Comparison of ENCODE assay signal across 2 cellular contexts in the genomic region with DNA sequence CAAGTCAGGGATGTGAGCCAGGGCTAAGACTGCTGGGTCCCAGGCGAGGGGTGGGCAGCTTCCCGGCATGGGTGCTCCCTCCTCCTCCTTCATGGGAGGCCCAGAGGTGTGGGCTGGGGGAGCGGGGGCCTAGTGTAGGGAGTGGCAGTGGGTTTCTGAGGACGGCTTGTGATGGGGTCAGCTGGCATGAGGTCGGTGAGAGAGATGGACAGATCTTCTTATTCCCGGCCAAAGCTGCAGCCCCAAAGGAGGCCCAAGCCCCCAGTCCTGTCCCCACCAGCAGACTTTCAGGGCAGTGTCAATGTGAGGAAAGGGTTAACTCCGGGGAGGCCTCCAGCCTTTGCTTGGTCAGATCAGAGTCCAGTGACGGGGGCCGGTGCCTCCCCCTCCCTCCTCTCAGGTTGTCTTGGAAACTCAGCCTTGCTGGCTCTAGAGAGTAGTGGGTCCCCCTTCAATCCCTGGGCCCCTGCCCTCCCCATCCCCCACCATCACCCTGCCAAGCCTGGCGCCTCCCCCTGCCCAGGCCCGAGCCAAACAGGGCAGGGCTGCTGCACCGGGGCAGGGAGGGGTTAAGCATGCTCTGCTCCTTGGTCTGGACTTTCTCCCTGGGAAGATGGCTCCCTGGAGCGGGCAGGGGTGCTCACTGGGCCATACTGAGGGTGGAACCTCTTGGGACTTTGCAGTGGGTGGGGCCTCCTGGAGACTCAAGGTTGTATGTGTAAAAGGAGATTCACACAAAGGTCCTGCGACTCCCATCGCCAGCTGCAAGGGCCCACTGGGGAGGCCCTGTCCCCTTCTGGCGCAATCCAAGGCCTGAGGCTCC.
TF ChIP-seq lines count a peak whose summit lies in the region.

No MANE protein-coding gene starts in this region.

TF ChIP-seq in K562, 482 proteins besides CTCF, POLR2A, EP300 and RAD21:
- no peak for TF ChIP-seq TEAD4 (IDR thresholded peaks at IDR 0.05; ENCODE audit: low read length)
- TF ChIP-seq TEAD4 (CRISPR knock-in tag; IDR thresholded peaks at IDR 0.05; ENCODE audit: borderline replicate concordance), result no peak
- no peak for TF ChIP-seq BCOR (IDR thresholded peaks at IDR 0.05)
- TF ChIP-seq CBX2 (IDR thresholded peaks at IDR 0.05; ENCODE audit: insufficient read depth, low read length, poor library complexity, severe bottlenecking), result no peak
- TF ChIP-seq, protein P1, sequence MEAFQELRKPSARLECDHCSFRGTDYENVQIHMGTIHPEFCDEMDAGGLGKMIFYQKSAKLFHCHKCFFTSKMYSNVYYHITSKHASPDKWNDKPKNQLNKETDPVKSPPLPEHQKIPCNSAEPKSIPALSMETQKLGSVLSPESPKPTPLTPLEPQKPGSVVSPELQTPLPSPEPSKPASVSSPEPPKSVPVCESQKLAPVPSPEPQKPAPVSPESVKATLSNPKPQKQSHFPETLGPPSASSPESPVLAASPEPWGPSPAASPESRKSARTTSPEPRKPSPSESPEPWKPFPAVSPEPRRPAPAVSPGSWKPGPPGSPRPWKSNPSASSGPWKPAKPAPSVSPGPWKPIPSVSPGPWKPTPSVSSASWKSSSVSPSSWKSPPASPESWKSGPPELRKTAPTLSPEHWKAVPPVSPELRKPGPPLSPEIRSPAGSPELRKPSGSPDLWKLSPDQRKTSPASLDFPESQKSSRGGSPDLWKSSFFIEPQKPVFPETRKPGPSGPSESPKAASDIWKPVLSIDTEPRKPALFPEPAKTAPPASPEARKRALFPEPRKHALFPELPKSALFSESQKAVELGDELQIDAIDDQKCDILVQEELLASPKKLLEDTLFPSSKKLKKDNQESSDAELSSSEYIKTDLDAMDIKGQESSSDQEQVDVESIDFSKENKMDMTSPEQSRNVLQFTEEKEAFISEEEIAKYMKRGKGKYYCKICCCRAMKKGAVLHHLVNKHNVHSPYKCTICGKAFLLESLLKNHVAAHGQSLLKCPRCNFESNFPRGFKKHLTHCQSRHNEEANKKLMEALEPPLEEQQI (IDR thresholded peaks at IDR 0.05), result no peak
- no peak for TF ChIP-seq ZBTB34 (CRISPR knock-in tag; IDR thresholded peaks at IDR 0.05)
- no peak for TF ChIP-seq BRD4 (IDR thresholded peaks at IDR 0.05)
- TF ChIP-seq ZZZ3 (IDR thresholded peaks at IDR 0.05), result no peak
- TF ChIP-seq NELFE (IDR thresholded peaks at IDR 0.05; ENCODE audit: insufficient read depth, insufficient read length), result no peak
- no peak for TF ChIP-seq CBX8 (IDR thresholded peaks at IDR 0.05; ENCODE audit: borderline replicate concordance, extremely low read depth, low read depth, low read length, poor library complexity, severe bottlenecking)

TF ChIP-seq in liver, 16 proteins besides CTCF, POLR2A, EP300 and RAD21:
- TF ChIP-seq ATF3 (IDR thresholded peaks at IDR 0.05) (no peak), HNF4G (IDR thresholded peaks at IDR 0.05) (peak; percentile 5), HNF4A (conservative IDR thresholded peaks at IDR 0.05) (peak; percentile 75 to 81), YY1 (IDR thresholded peaks at IDR 0.05) (peak; percentile 64), FOXA2 (IDR thresholded peaks at IDR 0.05) (no peak), SP1 (IDR thresholded peaks at IDR 0.05) (peak; percentile 34), EGR1 (IDR thresholded peaks at IDR 0.05; ENCODE audit: low read depth in 2 of 2) (no peak), GABPA (IDR thresholded peaks at IDR 0.05 in 1 of 2, conservative IDR thresholded peaks at IDR 0.05 in 1 of 2) (no peak), REST (IDR thresholded peaks at IDR 0.05) (peak; percentile 27), NR2F2 (IDR thresholded peaks at IDR 0.05) (no peak), TAF1 (conservative IDR thresholded peaks at IDR 0.05) (no peak), RXRA (IDR thresholded peaks at IDR 0.05) (peak; percentile 31 to 52), FOXA1 (IDR thresholded peaks at IDR 0.05) (no peak), JUND (IDR thresholded peaks at IDR 0.05) (peak in 1 of 2 donors; percentile 25)
- TF ChIP-seq, protein P2, sequence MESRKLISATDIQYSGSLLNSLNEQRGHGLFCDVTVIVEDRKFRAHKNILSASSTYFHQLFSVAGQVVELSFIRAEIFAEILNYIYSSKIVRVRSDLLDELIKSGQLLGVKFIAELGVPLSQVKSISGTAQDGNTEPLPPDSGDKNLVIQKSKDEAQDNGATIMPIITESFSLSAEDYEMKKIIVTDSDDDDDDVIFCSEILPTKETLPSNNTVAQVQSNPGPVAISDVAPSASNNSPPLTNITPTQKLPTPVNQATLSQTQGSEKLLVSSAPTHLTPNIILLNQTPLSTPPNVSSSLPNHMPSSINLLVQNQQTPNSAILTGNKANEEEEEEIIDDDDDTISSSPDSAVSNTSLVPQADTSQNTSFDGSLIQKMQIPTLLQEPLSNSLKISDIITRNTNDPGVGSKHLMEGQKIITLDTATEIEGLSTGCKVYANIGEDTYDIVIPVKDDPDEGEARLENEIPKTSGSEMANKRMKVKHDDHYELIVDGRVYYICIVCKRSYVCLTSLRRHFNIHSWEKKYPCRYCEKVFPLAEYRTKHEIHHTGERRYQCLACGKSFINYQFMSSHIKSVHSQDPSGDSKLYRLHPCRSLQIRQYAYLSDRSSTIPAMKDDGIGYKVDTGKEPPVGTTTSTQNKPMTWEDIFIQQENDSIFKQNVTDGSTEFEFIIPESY (IDR thresholded peaks at IDR 0.05), result no peak
- TF ChIP-seq, protein P3, sequence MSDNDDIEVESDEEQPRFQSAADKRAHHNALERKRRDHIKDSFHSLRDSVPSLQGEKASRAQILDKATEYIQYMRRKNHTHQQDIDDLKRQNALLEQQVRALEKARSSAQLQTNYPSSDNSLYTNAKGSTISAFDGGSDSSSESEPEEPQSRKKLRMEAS (IDR thresholded peaks at IDR 0.05), result peak; percentile 22
